25 cellular contexts compared by ENCODE assay signal in the genomic region with DNA sequence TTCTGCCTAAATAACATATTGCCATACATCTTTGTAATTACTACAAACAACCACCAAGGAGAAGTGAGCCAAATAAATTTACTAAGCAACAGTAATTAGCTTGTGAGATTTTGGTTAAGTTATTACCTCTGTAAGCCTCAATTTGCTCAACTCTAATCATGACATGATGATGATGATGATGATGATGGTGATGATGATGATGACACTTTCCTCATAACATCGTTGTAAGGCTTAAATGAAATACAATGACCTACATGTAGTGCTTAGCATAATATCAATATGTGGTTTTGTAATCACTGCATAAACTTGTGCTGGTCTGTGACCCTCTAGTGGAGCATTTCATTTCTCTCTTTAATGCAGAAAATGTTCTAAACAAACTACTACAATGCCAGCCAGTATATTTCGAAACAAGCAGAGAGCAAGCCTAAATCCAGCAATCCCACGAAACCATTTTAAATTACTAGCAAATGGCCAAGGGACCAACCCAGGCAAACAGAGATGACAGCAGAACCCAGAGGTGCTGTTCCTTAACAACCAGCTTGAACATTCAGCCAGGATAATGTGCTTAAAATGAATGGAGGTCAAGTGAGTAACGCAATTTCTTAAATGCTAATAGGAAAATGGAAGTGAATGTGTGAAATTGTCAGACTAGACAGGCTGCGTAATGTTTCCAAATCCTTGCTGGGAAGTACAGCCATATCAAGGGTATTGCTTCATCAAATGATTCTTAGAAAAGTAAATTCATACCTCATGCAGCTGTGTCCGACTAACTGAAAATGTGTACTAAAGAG.
DNase-seq lines count a peak whose midpoint lies in the region; ATAC-seq, FAIRE-seq and TF ChIP-seq lines count a peak whose summit lies in the region.
"Had no signal": no experiment of that assay in that cellular context is flagged by ENCODE, and none has a peak within 500 bp of the region (broad histone marks: within the 10 kb centered on the region; RNA-seq: fewer than 3 reads in every experiment).

No MANE protein-coding gene starts in this region.

- no peaks in the 10 kb centered on the region for H3K4me1 ChIP-seq in body of pancreas
- H3K4me1 ChIP-seq: prostate gland, suprapubic skin had no signal

- no peaks in the 10 kb centered on the region for H3K27me3 ChIP-seq in body of pancreas
- H3K27me3 ChIP-seq: brain microvascular endothelial cell, suprapubic skin had no signal

- ATAC-seq in body of pancreas (peak; percentile 9), omental fat pad (ENCODE audit: low FRiP score) (peak; percentile 68), T-cell (replicated peaks in 1 of 4) (no peak)
- ATAC-seq: activated T-cell treated with anti-CD3 and anti-CD28 coated beads, Interleukin-2, amount 50 U/mL, for 4 hours; GM23338; heart left ventricle had no signal

- no peaks in the 10 kb centered on the region for H3K36me3 Mint-ChIP-seq in T-cell
- H3K36me3 Mint-ChIP-seq: memory B cell had no signal

- no peaks in the 10 kb centered on the region for H3K4me1 Mint-ChIP-seq in T-cell
- H3K4me1 Mint-ChIP-seq: activated B cell treated with CpG ODN at 0.5 μM for 24 hours, memory B cell had no signal

- no peak overlapping the region for H3K4me3 ChIP-seq in body of pancreas
- H3K4me3 ChIP-seq: GM23338, heart left ventricle, prostate gland, suprapubic skin had no signal

- H3K9me3 Mint-ChIP-seq in T-cell: no peaks in the 10 kb centered on the region
- H3K9me3 Mint-ChIP-seq: activated B cell treated with CpG ODN at 0.5 μM for 24 hours; activated T-cell treated with anti-CD3 and anti-CD28 coated beads, Interleukin-2, amount 50 U/mL, for 4 hours; GM23338; memory B cell had no signal

- TF ChIP-seq POLR2A in body of pancreas (IDR thresholded peaks at IDR 0.05): no peak

- CTCF ChIA-PET in T-cell (lab: Charles Lee): no interaction called here

- peak; percentile 38 for FAIRE-seq in HTR-8/SVneo (lab: Jason Lieb, UNC)
- FAIRE-seq: D721Med, urothelium cell line had no signal

- peaks cover 9 to 11% of the 10 kb centered on the region in 2 donors for H3K27me3 Mint-ChIP-seq in T-cell

- 44 to 55% methylated on average over 6 of the region's 6 CpGs for WGBS in body of pancreas, 2 donors

- no peaks in the 10 kb centered on the region for H3K36me3 ChIP-seq in body of pancreas (replicated peaks in 1 of 2; ENCODE audit: insufficient read depth in 1 of 2, low read depth in 2 of 2)
- H3K36me3 ChIP-seq: brain microvascular endothelial cell, heart left ventricle, prostate gland, suprapubic skin had no signal

- no peak for TF ChIP-seq CTCF in body of pancreas (IDR thresholded peaks at IDR 0.05)
- no peak for TF ChIP-seq CTCF in omental fat pad (IDR thresholded peaks at IDR 0.05)
- TF ChIP-seq CTCF in GM10266 (IDR thresholded peaks at IDR 0.05; ENCODE audit: control insufficient read depth, insufficient read depth, low read depth, missing control alignments): no peak

- POLR2A ChIA-PET in T-cell (lab: Charles Lee): no interaction called here

- DNase-seq in HTR-8/SVneo (ENCODE audit: insufficient read length, low spot score) (no peak), NCI-H2227 (lab: John Stamatoyannopoulos, UW; ENCODE audit: unreplicated experiment) (peak; percentile 18), body of pancreas (no peak), omental fat pad (ENCODE audit: low spot score) (no peak), GM10266 (ENCODE audit: extremely low spot score) (no peak), HT-29 (ENCODE audit: low spot score) (no peak), T-cell (no peak)
- DNase-seq: activated B cell treated with CpG ODN at 0.5 μM for 24 hours; activated CD4-positive, alpha-beta T cell treated with anti-CD3 and anti-CD28 coated beads, Interleukin-2, amount 50 U/mL, for 1 hour; activated T-cell treated with anti-CD3 and anti-CD28 coated beads, Interleukin-2, amount 50 U/mL, for 4 hours; brain microvascular endothelial cell; effector CD4-positive, alpha-beta T cell; foreskin fibroblast; heart left ventricle; kidney glomerular epithelial cell; NCI-H2029 treated with DMSO at 0.1 percent for 48 hours; stimulated activated naive CD4-positive, alpha-beta T cell had no signal

- H3K27ac Mint-ChIP-seq in T-cell: no peak overlapping the region
- H3K27ac Mint-ChIP-seq: activated B cell treated with CpG ODN at 0.5 μM for 24 hours, GM23338, memory B cell had no signal

- intact Hi-C loops in body of pancreas (cut with DNase I): no loop called here

- H3K9me3 ChIP-seq in body of pancreas: no peaks in the 10 kb centered on the region
- H3K9me3 ChIP-seq: heart left ventricle, prostate gland, suprapubic skin had no signal

- no peak overlapping the region for H3K4me3 Mint-ChIP-seq in T-cell
- H3K4me3 Mint-ChIP-seq: activated B cell treated with CpG ODN at 0.5 μM for 24 hours; activated T-cell treated with anti-CD3 and anti-CD28 coated beads, Interleukin-2, amount 50 U/mL, for 4 hours; GM23338; memory B cell had no signal

- peak overlapping the region in 1 of 4 donors; percentile 19 for H3K27ac ChIP-seq in body of pancreas
- H3K27ac ChIP-seq: brain microvascular endothelial cell, C4-2B, epithelial cell of prostate, heart left ventricle, prostate gland, suprapubic skin had no signal

Comparison
In these comparisons a context has a peak if more than half of its experiments do, and no peak if none do; other contexts are left out.
1. ATAC-seq: peak in body of pancreas (single experiment) and omental fat pad (single experiment); none in T-cell (0 of 4).